Comparison of ENCODE assay signal across 9 cellular contexts in genomic region chr18:77366725-77367641, GRCh38.
DNase-seq lines count a peak whose midpoint lies in the region; ATAC-seq, FAIRE-seq and TF ChIP-seq lines count a peak whose summit lies in the region.
"Had no signal": no experiment of that assay in that cellular context is flagged by ENCODE, and none has a peak within 500 bp of the region (broad histone marks: within the 10 kb centered on the region; RNA-seq: fewer than 3 reads in every experiment).

No MANE protein-coding gene starts in this region.

- ATAC-seq in Right ventricle myocardium inferior = peak; percentile 32
- ATAC-seq in aorta (ENCODE audit: low FRiP score) = peak; percentile 24
- no peak for ATAC-seq in GM19452 (IDR thresholded peaks at IDR 0.05; ENCODE audit: unreplicated experiment)
- no peak for ATAC-seq in HG03025 (IDR thresholded peaks at IDR 0.05; ENCODE audit: low FRiP score, unreplicated experiment)

- no peak overlapping the region for H3K4me2 ChIP-seq in mesenchymal stem cell (ENCODE audit: low read length, poor library complexity, severe bottlenecking)

- no peak for FAIRE-seq in bronchial epithelial cell (lab: Jason Lieb, UNC)

- peak; percentile 53 for DNase-seq in Right ventricle myocardium inferior (ENCODE audit: missing footprints)
- no peak for DNase-seq in cardiac septum (ENCODE audit: low spot score)
- DNase-seq in bronchial epithelial cell (ENCODE audit: low read depth) = peak; percentile 5
- no peak for DNase-seq in mesenchymal stem cell
- DNase-seq in aorta = no peak
- no peak for DNase-seq in stimulated activated CD4-positive, alpha-beta T cell treated with anti-CD3 and anti-CD28 coated beads, Interleukin-4, amount 100 ng/mL, for 4 hours
- DNase-seq: naive B cell had no signal

- H3K14ac ChIP-seq in mesenchymal stem cell (ENCODE audit: low read length in 2 of 2) = no peak overlapping the region

- H3K4me1 ChIP-seq in mesenchymal stem cell (ENCODE audit: control insufficient read depth, insufficient read depth, low read depth, low read length) = no peaks in the 10 kb centered on the region
- no peaks in the 10 kb centered on the region for H3K4me1 ChIP-seq in aorta (ENCODE audit: control insufficient read depth in 1 of 2, insufficient read depth in 2 of 2, low read length in 2 of 2)

- WGBS in mesenchymal stem cell = 70% methylated on average over 22 of the region's 27 CpGs
- 8 to 12% methylated on average over 27 of the region's 27 CpGs for WGBS in aorta, 2 donors

- H3K18ac ChIP-seq in mesenchymal stem cell (ENCODE audit: low read depth in 1 of 2, low read length in 2 of 2) = no peak overlapping the region

- H2BK120ac ChIP-seq in mesenchymal stem cell (ENCODE audit: low read depth, low read length) = no peak overlapping the region

- H3K4ac ChIP-seq in mesenchymal stem cell (ENCODE audit: low read depth in 1 of 2, low read length in 2 of 2) = no peak overlapping the region

- TF ChIP-seq CTCF in bronchial epithelial cell (IDR thresholded peaks at IDR 0.05; ENCODE audit: insufficient read depth, low read length, severe bottlenecking) = no peak

- H3K4me3 ChIP-seq in bronchial epithelial cell (ENCODE audit: low read depth, low read length) (no peak overlapping the region), mesenchymal stem cell (ENCODE audit: insufficient read depth in 1 of 2, low read depth in 1 of 2, low read length in 2 of 2) (peak overlapping the region in 1 of 2 experiments; percentile 54), aorta (ENCODE audit: low read length in 2 of 2) (no peak overlapping the region)

- H3K27me3 ChIP-seq in bronchial epithelial cell (ENCODE audit: control insufficient read depth, insufficient read depth, low read length) (no peaks in the 10 kb centered on the region), mesenchymal stem cell (ENCODE audit: control insufficient read depth in 1 of 2, insufficient read depth in 1 of 2, low read length in 2 of 2) (no peaks in the 10 kb centered on the region), aorta (ENCODE audit: control insufficient read depth in 1 of 2, insufficient read depth in 2 of 2, low read length in 1 of 2) (peaks cover 0 to 1% of the 10 kb centered on the region in 2 donors)

- H2AFZ ChIP-seq in mesenchymal stem cell (ENCODE audit: low read depth, low read length) = no peak overlapping the region

- H3K23ac ChIP-seq in mesenchymal stem cell (ENCODE audit: low read length in 2 of 2) = no peak overlapping the region

- peaks cover 24% of the 10 kb centered on the region for H3K9me3 ChIP-seq in mesenchymal stem cell (ENCODE audit: control insufficient read depth, low read length)
- H3K9me3 ChIP-seq in aorta (ENCODE audit: control insufficient read depth, low read length) = peaks cover 4% of the 10 kb centered on the region

- H2BK5ac ChIP-seq in mesenchymal stem cell (ENCODE audit: low read depth, low read length, poor library complexity, severe bottlenecking) = no peak overlapping the region

- peak overlapping the region; percentile 67 for H3K9ac ChIP-seq in mesenchymal stem cell (ENCODE audit: low read length)

- no peak overlapping the region for H3K27ac ChIP-seq in mesenchymal stem cell (ENCODE audit: low read length, poor library complexity, severe bottlenecking)
- no peak overlapping the region for H3K27ac ChIP-seq in aorta (ENCODE audit: low read depth in 1 of 2, low read length in 2 of 2)

- intact Hi-C loops in Right ventricle myocardium inferior (cut with DNase I) (no loop called here), cardiac septum (cut with DNase I) (no loop called here), aorta (cut with DNase I) (no loop called here)

- H4K91ac ChIP-seq in mesenchymal stem cell (ENCODE audit: low read length) = no peak overlapping the region

- no peak overlapping the region for H2BK12ac ChIP-seq in mesenchymal stem cell (ENCODE audit: low read length in 2 of 2)

- H3K36me3 ChIP-seq in bronchial epithelial cell (ENCODE audit: control insufficient read depth, insufficient read depth, low read length) (no peaks in the 10 kb centered on the region), mesenchymal stem cell (ENCODE audit: control insufficient read depth in 1 of 2, insufficient read depth in 2 of 2, low read depth in 1 of 2, low read length in 2 of 2) (no peaks in the 10 kb centered on the region), aorta (ENCODE audit: control insufficient read depth in 1 of 2, insufficient read depth in 2 of 2, low read length in 1 of 2) (no peaks in the 10 kb centered on the region)

- H2AK5ac ChIP-seq in mesenchymal stem cell (ENCODE audit: low read length, severe bottlenecking) = no peak overlapping the region

- no peak overlapping the region for H4K8ac ChIP-seq in mesenchymal stem cell (ENCODE audit: low read length)

- H2BK15ac ChIP-seq in mesenchymal stem cell (ENCODE audit: low read depth, poor library complexity, severe bottlenecking) = no peak overlapping the region

- H3K79me1 ChIP-seq in mesenchymal stem cell (replicated peaks; ENCODE audit: low read length, poor library complexity, severe bottlenecking) = no peaks in the 10 kb centered on the region

Comparison
In these comparisons a context has a peak if more than half of its experiments do, and no peak if none do; other contexts are left out.
1. DNase-seq: peak in Right ventricle myocardium inferior (single experiment) and bronchial epithelial cell (single experiment); none in cardiac septum (single experiment), mesenchymal stem cell (single experiment), aorta (0 of 2) and stimulated activated CD4-positive, alpha-beta T cell treated with anti-CD3 and anti-CD28 coated beads, Interleukin-4, amount 100 ng/mL, for 4 hours (0 of 2).
2. ATAC-seq: peak in Right ventricle myocardium inferior (single experiment) and aorta (single experiment); none in GM19452 (single experiment) and HG03025 (single experiment).